Comparison of ENCODE assay signal across 17 cellular contexts in the genomic region with DNA sequence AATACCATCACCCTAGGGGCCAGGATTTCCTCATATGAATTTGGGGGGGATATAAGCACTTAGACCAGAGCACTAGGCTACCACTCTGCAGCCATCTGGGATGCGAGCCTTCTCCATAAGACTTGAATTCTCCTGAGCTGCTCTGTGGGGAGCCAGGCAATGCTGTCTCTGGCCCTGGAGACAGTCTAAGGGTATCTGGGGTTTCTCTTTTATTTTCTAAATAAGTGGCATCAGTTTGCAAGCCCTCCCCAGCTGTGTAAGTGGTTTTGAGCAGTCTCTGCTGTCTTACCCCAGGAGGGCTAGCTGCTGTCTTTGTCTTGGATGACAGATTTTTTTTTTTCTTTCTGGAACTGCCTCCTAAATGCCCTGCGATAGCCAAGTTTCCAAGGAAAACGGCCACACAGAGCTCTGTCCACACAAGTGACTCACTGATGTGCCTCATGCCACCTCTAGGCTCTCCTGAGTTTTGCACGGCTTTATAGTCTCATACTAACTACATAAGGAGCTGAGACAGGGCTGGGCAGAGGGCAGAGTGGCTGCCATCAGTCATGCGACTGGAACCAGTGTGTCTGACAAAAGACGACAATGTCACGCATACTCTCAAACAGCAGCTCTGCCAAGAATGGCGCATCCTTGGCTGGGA. TPM values are rescaled to one million over a fixed set of nuclear protein-coding genes. Genes with fewer than 3 reads are reported as not detected.
DNase-seq lines count a peak whose midpoint lies in the region; ATAC-seq and TF ChIP-seq lines count a peak whose summit lies in the region.
"Had no signal": no experiment of that assay in that cellular context is flagged by ENCODE, and none has a peak within 500 bp of the region (broad histone marks: within the 10 kb centered on the region; RNA-seq: fewer than 3 reads in every experiment).

No MANE protein-coding gene starts in this region.

- no peaks in the 10 kb centered on the region for H3K9me3 ChIP-seq in HUES64 (ENCODE audit: insufficient read depth, low read depth, low read length)
- H3K9me3 ChIP-seq: BLaER1 treated with 17β-estradiol and CSF1 and Interleukin-3, amounts not matched to agents 10 nM and 100 nM; gastroesophageal sphincter; thyroid gland had no signal

- H3K4me3 Mint-ChIP-seq in activated T-helper 1 cell treated with anti-CD3 and anti-CD28 coated beads, Interleukin-12 subunit alpha, Interleukin-12 subunit beta, Interleukin-2, Interleukin-4 antibody, amounts not matched to agents 30 ng/mL and 10 ng/mL and 1 ng/mL, durations not matched to agents 14 hours and 24 hours and 36 hours, result no peak overlapping the region
- H3K4me3 Mint-ChIP-seq: activated CD8-positive, alpha-beta T cell treated with anti-CD3 and anti-CD28 coated beads for 36 hours; immature natural killer cell had no signal

- no peak overlapping the region for H3K27ac Mint-ChIP-seq in activated T-helper 1 cell treated with anti-CD3 and anti-CD28 coated beads, Interleukin-12 subunit alpha, Interleukin-12 subunit beta, Interleukin-2, Interleukin-4 antibody, amounts not matched to agents 30 ng/mL and 10 ng/mL and 1 ng/mL, durations not matched to agents 14 hours and 24 hours and 36 hours
- H3K27ac Mint-ChIP-seq: activated CD8-positive, alpha-beta T cell treated with anti-CD3 and anti-CD28 coated beads for 36 hours; immature natural killer cell had no signal

- H3K27me3 ChIP-seq in HUES64 (ENCODE audit: insufficient read depth, low read length), result no peaks in the 10 kb centered on the region
- H3K27me3 ChIP-seq: BLaER1 treated with 17β-estradiol and CSF1 and Interleukin-3, amounts not matched to agents 10 nM and 100 nM; gastroesophageal sphincter; thyroid gland had no signal

- H3K4me3 ChIP-seq in HUES64 (ENCODE audit: low read length), result no peak overlapping the region
- H3K4me3 ChIP-seq: BLaER1 treated with 17β-estradiol and CSF1 and Interleukin-3, amounts not matched to agents 10 nM and 100 nM; gastroesophageal sphincter; thyroid gland had no signal

- H3K27ac ChIP-seq in HUES64 (ENCODE audit: low read depth, low read length), result peak overlapping the region; percentile 65; the same call in 1 of the 2 replicates
- H3K27ac ChIP-seq in VCaP, result peak overlapping the region; percentile 91; the same call in 1 of the 2 replicates
- H3K27ac ChIP-seq: BLaER1 treated with 17β-estradiol and CSF1 and Interleukin-3, amounts not matched to agents 10 nM and 100 nM; gastroesophageal sphincter; thyroid gland had no signal

- DNase-seq in DMS53 treated with DMSO at 0.1 percent for 48 hours (lab: John Stamatoyannopoulos, UW; ENCODE audit: unreplicated experiment) (peak; percentile 59), myocyte (ENCODE audit: low read depth) (peak; percentile 24), DMS153 treated with DMSO at 0.1 percent for 48 hours (lab: John Stamatoyannopoulos, UW; ENCODE audit: unreplicated experiment) (no peak), HT-29 (ENCODE audit: low spot score) (no peak)
- no peak for DNase-seq in activated T-helper 1 cell treated with anti-CD3 and anti-CD28 coated beads, Interleukin-12 subunit alpha, Interleukin-12 subunit beta, Interleukin-2, Interleukin-4 antibody, amounts not matched to agents 30 ng/mL and 10 ng/mL and 1 ng/mL, durations not matched to agents 14 hours and 24 hours and 36 hours (ENCODE audit: low spot score)
- DNase-seq: activated CD8-positive, alpha-beta T cell treated with anti-CD3 and anti-CD28 coated beads for 36 hours; cerebellar nuclear complex; DND-41; immature natural killer cell; NCI-H1048; stimulated activated CD4-positive, alpha-beta T cell treated with anti-CD3 and anti-CD28 coated beads, Interleukin-4, amount 100 ng/mL, for 4 hours; thyroid gland had no signal

- H3K36me3 Mint-ChIP-seq in activated T-helper 1 cell treated with anti-CD3 and anti-CD28 coated beads, Interleukin-12 subunit alpha, Interleukin-12 subunit beta, Interleukin-2, Interleukin-4 antibody, amounts not matched to agents 30 ng/mL and 10 ng/mL and 1 ng/mL, durations not matched to agents 14 hours and 24 hours and 36 hours (ENCODE audit: low read depth), result no peaks in the 10 kb centered on the region
- H3K36me3 Mint-ChIP-seq: immature natural killer cell had no signal

- H3K27me3 Mint-ChIP-seq in activated T-helper 1 cell treated with anti-CD3 and anti-CD28 coated beads, Interleukin-12 subunit alpha, Interleukin-12 subunit beta, Interleukin-2, Interleukin-4 antibody, amounts not matched to agents 30 ng/mL and 10 ng/mL and 1 ng/mL, durations not matched to agents 14 hours and 24 hours and 36 hours (ENCODE audit: insufficient read depth), result peaks cover 5% of the 10 kb centered on the region

- H3K36me3 ChIP-seq in HUES64 (ENCODE audit: insufficient read depth, low read length), result no peaks in the 10 kb centered on the region
- H3K36me3 ChIP-seq: BLaER1 treated with 17β-estradiol and CSF1 and Interleukin-3, amounts not matched to agents 10 nM and 100 nM; gastroesophageal sphincter; thyroid gland had no signal

- WGBS in HUES64, result 51% methylated on average over 8 of the region's 8 CpGs

- H3K9ac ChIP-seq in HUES64 (ENCODE audit: low read depth, low read length), result no peak overlapping the region
- H3K9ac ChIP-seq: BLaER1 treated with 17β-estradiol and CSF1 and Interleukin-3, amounts not matched to agents 10 nM and 100 nM had no signal

- H3K9me3 Mint-ChIP-seq in activated T-helper 1 cell treated with anti-CD3 and anti-CD28 coated beads, Interleukin-12 subunit alpha, Interleukin-12 subunit beta, Interleukin-2, Interleukin-4 antibody, amounts not matched to agents 30 ng/mL and 10 ng/mL and 1 ng/mL, durations not matched to agents 14 hours and 24 hours and 36 hours, result no peaks in the 10 kb centered on the region
- H3K9me3 Mint-ChIP-seq: activated CD8-positive, alpha-beta T cell treated with anti-CD3 and anti-CD28 coated beads for 36 hours; immature natural killer cell had no signal

- no peaks in the 10 kb centered on the region for H3K4me1 Mint-ChIP-seq in activated T-helper 1 cell treated with anti-CD3 and anti-CD28 coated beads, Interleukin-12 subunit alpha, Interleukin-12 subunit beta, Interleukin-2, Interleukin-4 antibody, amounts not matched to agents 30 ng/mL and 10 ng/mL and 1 ng/mL, durations not matched to agents 14 hours and 24 hours and 36 hours (ENCODE audit: low read depth)
- H3K4me1 Mint-ChIP-seq: immature natural killer cell had no signal

- no peak for TF ChIP-seq CTCF in VCaP (conservative IDR thresholded peaks at IDR 0.05)

- no peak for ATAC-seq in HG03457 (IDR thresholded peaks at IDR 0.05; ENCODE audit: unreplicated experiment)
- ATAC-seq: activated CD8-positive, alpha-beta T cell treated with anti-CD3 and anti-CD28 coated beads for 36 hours; gastroesophageal sphincter had no signal

- peaks cover 39% of the 10 kb centered on the region for H3K4me1 ChIP-seq in HUES64 (ENCODE audit: insufficient read depth, low read length)
- H3K4me1 ChIP-seq: gastroesophageal sphincter, thyroid gland had no signal

- intact Hi-C loops in activated T-helper 1 cell treated with anti-CD3 and anti-CD28 coated beads, Interleukin-12 subunit alpha, Interleukin-12 subunit beta, Interleukin-2, Interleukin-4 antibody, amounts not matched to agents 30 ng/mL and 10 ng/mL and 1 ng/mL, durations not matched to agents 14 hours and 24 hours and 36 hours (cut with micrococcal nuclease), result no loop called here

RNA-seq across cellular contexts. Expression of a gene that starts 37.2 kb away (rescaled TPM):
- 63.2 TPM for polyA plus RNA-seq in HUES64 (2013, experiment 1 of 2)
- polyA plus RNA-seq in HUES64 (2013, experiment 2 of 2), result 53.4 TPM
- 34.8 and 36.4 TPM in 2 replicates for total RNA-seq in myocyte
- polyA plus RNA-seq in myocyte (2012), result 13.9 TPM
- total RNA-seq in HT-29 (2014; rRNA removed; shearing (Covaris generic)), result 30.2 and 40.6 TPM in 2 replicates
- total RNA-seq in activated T-helper 1 cell treated with anti-CD3 and anti-CD28 coated beads, Interleukin-12 subunit alpha, Interleukin-12 subunit beta, Interleukin-2, Interleukin-4 antibody, amounts not matched to agents 30 ng/mL and 10 ng/mL and 1 ng/mL, durations not matched to agents 14 hours and 24 hours and 36 hours, result 69.9 and 76.8 TPM in 2 replicates

Comparison
In these comparisons a context has a peak if more than half of its experiments do, and no peak if none do; other contexts are left out.
1. DNase-seq: peak in DMS53 treated with DMSO at 0.1 percent for 48 hours (single experiment) and myocyte (single experiment); none in DMS153 treated with DMSO at 0.1 percent for 48 hours (single experiment), HT-29 (single experiment) and activated T-helper 1 cell treated with anti-CD3 and anti-CD28 coated beads, Interleukin-12 subunit alpha, Interleukin-12 subunit beta, Interleukin-2, Interleukin-4 antibody, amounts not matched to agents 30 ng/mL and 10 ng/mL and 1 ng/mL, durations not matched to agents 14 hours and 24 hours and 36 hours (single experiment).